14 cellular contexts compared by ENCODE assay signal in the genomic region with DNA sequence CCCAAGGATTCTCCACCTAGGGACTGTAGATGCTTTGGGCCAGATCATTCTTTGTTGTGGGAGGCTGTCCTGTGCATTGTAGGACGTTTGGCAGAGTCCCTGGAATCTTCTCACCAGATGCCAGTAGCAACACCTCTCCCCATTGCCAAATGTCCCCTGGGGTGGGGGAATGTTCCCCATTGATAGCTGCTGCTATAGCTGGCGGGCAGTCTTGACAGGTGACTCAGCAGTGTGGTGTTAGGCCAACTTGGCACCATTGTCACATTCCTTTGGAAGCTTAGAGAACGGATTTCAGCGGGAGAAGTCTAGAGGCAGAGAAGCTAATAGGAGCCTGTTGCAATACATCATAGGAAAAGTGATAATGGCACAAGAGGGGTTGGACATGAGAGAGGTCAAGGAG.
DNase-seq lines count a peak whose midpoint lies in the region; ATAC-seq and TF ChIP-seq lines count a peak whose summit lies in the region.
"Had no signal": no experiment of that assay in that cellular context is flagged by ENCODE, and none has a peak within 500 bp of the region (broad histone marks: within the 10 kb centered on the region; RNA-seq: fewer than 3 reads in every experiment).

No MANE protein-coding gene starts in this region.

- no peak for TF ChIP-seq EP300 in ovary (IDR thresholded peaks at IDR 0.05)

- H3K36me3 ChIP-seq in BJ (ENCODE audit: control insufficient read depth, insufficient read depth, low read length) (no peaks in the 10 kb centered on the region), RWPE2 (ENCODE audit: low read depth) (no peaks in the 10 kb centered on the region), ovary (no peaks in the 10 kb centered on the region)
- H3K36me3 ChIP-seq in effector memory CD4-positive, alpha-beta T cell (ENCODE audit: control insufficient read depth, insufficient read depth, low read length) = no peaks in the 10 kb centered on the region
- H3K36me3 ChIP-seq: BLaER1 had no signal

- H3K9me3 ChIP-seq in RWPE2 (ENCODE audit: severe bottlenecking) = no peaks in the 10 kb centered on the region
- no peaks in the 10 kb centered on the region for H3K9me3 ChIP-seq in ovary
- H3K9me3 ChIP-seq in effector memory CD4-positive, alpha-beta T cell (ENCODE audit: control insufficient read depth, low read length) = no peaks in the 10 kb centered on the region
- H3K9me3 ChIP-seq: BLaER1 had no signal

- H3K27ac ChIP-seq in RWPE2 (ENCODE audit: poor library complexity, severe bottlenecking) = no peak overlapping the region
- no peak overlapping the region for H3K27ac ChIP-seq in ovary
- no peak overlapping the region for H3K27ac ChIP-seq in effector memory CD4-positive, alpha-beta T cell (ENCODE audit: insufficient read depth, low read length, poor library complexity, severe bottlenecking)
- H3K27ac ChIP-seq: BLaER1, skin epidermis had no signal

- peaks cover 3% of the 10 kb centered on the region for H3K4me1 ChIP-seq in RWPE2 (ENCODE audit: insufficient read depth, poor library complexity, severe bottlenecking)
- H3K4me1 ChIP-seq in ovary (ENCODE audit: insufficient read depth) = peaks cover 3% of the 10 kb centered on the region
- no peaks in the 10 kb centered on the region for H3K4me1 ChIP-seq in effector memory CD4-positive, alpha-beta T cell (ENCODE audit: control insufficient read depth, insufficient read depth, low read length, poor library complexity, severe bottlenecking)
- H3K4me1 ChIP-seq: BLaER1 had no signal

- POLR2A ChIA-PET in BJ (lab: Charles Lee) = no interaction called here

- TF ChIP-seq POLR2A in ovary (IDR thresholded peaks at IDR 0.05) = no peak

- H3K4me3 ChIP-seq in BJ (ENCODE audit: low read depth, low read length) (no peak overlapping the region), RWPE2 (ENCODE audit: severe bottlenecking) (no peak overlapping the region), fibroblast of the aortic adventitia (ENCODE audit: low read depth, low read length) (no peak overlapping the region), ovary (no peak overlapping the region)
- H3K4me3 ChIP-seq in effector memory CD4-positive, alpha-beta T cell (ENCODE audit: insufficient read depth, low read depth, low read length, poor library complexity, severe bottlenecking) = no peak overlapping the region
- H3K4me3 ChIP-seq: BLaER1, skin epidermis had no signal

- DNase-seq in BJ (ENCODE audit: low read depth) = peak; percentile 31
- DNase-seq in RWPE2 (ENCODE audit: low spot score) = no peak
- peak; percentile 49 for DNase-seq in fibroblast of the aortic adventitia (ENCODE audit: low read depth)
- peak; percentile 38 to 64 (median 48) for DNase-seq in ovary
- no peak for DNase-seq in CD1c-positive myeloid dendritic cell (ENCODE audit: extremely low spot score)
- DNase-seq in effector memory CD4-positive, alpha-beta T cell = no peak
- no peak for DNase-seq in midbrain (lab: John Stamatoyannopoulos, UW)
- no peak for DNase-seq in NCI-H2081 treated with DMSO at 0.1 percent for 48 hours (lab: John Stamatoyannopoulos, UW)
- DNase-seq: activated CD8-positive, alpha-beta memory T cell treated with anti-CD3 and anti-CD28 coated beads, Interleukin-2, amount 50 U/mL, for 4 hours; NCI-H1694; stimulated activated naive B cell treated with anti-CD40 and anti-IgM and Interleukin-4, amounts not matched to agents 10 μg/mL and 1 μg/mL and 100 μg/mL, for 72 hours had no signal

- intact Hi-C loops in ovary (cut with DNase I) = no loop called here

- TF ChIP-seq CTCF in BJ (IDR thresholded peaks at IDR 0.05; ENCODE audit: insufficient read depth, low read depth, low read length) (no peak), RWPE2 (IDR thresholded peaks at IDR 0.05; ENCODE audit: poor library complexity, severe bottlenecking) (no peak), fibroblast of the aortic adventitia (IDR thresholded peaks at IDR 0.05; ENCODE audit: insufficient read depth, low read length) (no peak), ovary (IDR thresholded peaks at IDR 0.05) (no peak)

- H3K27me3 ChIP-seq in BJ (ENCODE audit: control insufficient read depth, insufficient read depth, low read length) (no peaks in the 10 kb centered on the region), RWPE2 (ENCODE audit: insufficient read depth, poor library complexity, severe bottlenecking) (no peaks in the 10 kb centered on the region), ovary (no peaks in the 10 kb centered on the region)
- H3K27me3 ChIP-seq in effector memory CD4-positive, alpha-beta T cell (replicated peaks; ENCODE audit: control insufficient read depth, insufficient read depth, low read length, poor library complexity, severe bottlenecking) = no peaks in the 10 kb centered on the region
- H3K27me3 ChIP-seq: BLaER1 had no signal

- ATAC-seq in RWPE2 (ENCODE audit: low read depth) = peak; percentile 76
- ATAC-seq: SK-N-SH treated with all-trans-retinoic acid at 6 μM for 48 hours; stimulated activated naive B cell treated with anti-CD40 and anti-IgM and Interleukin-4, amounts not matched to agents 10 μg/mL and 1 μg/mL and 100 μg/mL, for 72 hours had no signal

- WGBS in ovary, 3 donors = 3 to 12% (median 11%) methylated on average over 4 of the region's 4 CpGs

- CTCF ChIA-PET in BJ (lab: Yijun Ruan, JAX) = no interaction called here

Comparison
In these comparisons a context has a peak if more than half of its experiments do, and no peak if none do; other contexts are left out.
1. DNase-seq: peak in BJ (single experiment), fibroblast of the aortic adventitia (single experiment) and ovary (5 of 5); none in RWPE2 (single experiment), CD1c-positive myeloid dendritic cell (single experiment), effector memory CD4-positive, alpha-beta T cell (0 of 3), midbrain (single experiment) and NCI-H2081 treated with DMSO at 0.1 percent for 48 hours (single experiment).